Comparison of ENCODE assay signal across 8 cellular contexts in the genomic region with DNA sequence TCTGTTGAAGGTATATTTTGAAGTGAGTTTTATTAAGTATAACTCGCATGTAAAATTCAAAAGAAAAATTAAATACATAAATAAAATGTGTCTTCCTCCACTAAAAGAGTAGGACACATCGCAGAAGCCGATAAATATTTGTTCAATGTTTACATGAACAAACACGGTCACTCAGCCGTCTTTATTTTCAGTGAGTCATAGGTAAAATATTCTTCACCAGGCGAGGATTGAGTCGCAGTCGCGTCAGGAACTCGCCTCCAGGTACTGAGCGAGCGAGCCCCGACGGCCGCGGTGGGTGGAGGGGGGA. TPM values are rescaled to one million over a fixed set of nuclear protein-coding genes. Genes with fewer than 3 reads are reported as not detected.
DNase-seq lines count a peak whose midpoint lies in the region; ATAC-seq and TF ChIP-seq lines count a peak whose summit lies in the region.

No MANE protein-coding gene starts in this region.

- H3K14ac ChIP-seq in mesenchymal stem cell (ENCODE audit: low read length in 2 of 2) (no peak overlapping the region), trophoblast cell (ENCODE audit: low read length) (no peak overlapping the region)

- H2BK15ac ChIP-seq in mesenchymal stem cell (ENCODE audit: low read depth, poor library complexity, severe bottlenecking) = no peak overlapping the region

- no peak overlapping the region for H3K4me2 ChIP-seq in mesenchymal stem cell (ENCODE audit: low read length, poor library complexity, severe bottlenecking)
- H3K4me2 ChIP-seq in trophoblast cell (ENCODE audit: low read length) = no peak overlapping the region

- H3K23ac ChIP-seq in mesenchymal stem cell (ENCODE audit: low read length in 2 of 2) = no peak overlapping the region
- no peak overlapping the region for H3K23ac ChIP-seq in trophoblast cell (ENCODE audit: low read length)

- H3K36me3 ChIP-seq in heart left ventricle (no peaks in the 10 kb centered on the region), brain microvascular endothelial cell (replicated peaks) (no peaks in the 10 kb centered on the region), mesenchymal stem cell (ENCODE audit: control insufficient read depth in 1 of 2, insufficient read depth in 2 of 2, low read depth in 1 of 2, low read length in 2 of 2) (no peaks in the 10 kb centered on the region), urinary bladder (ENCODE audit: insufficient read depth) (no peaks in the 10 kb centered on the region), trophoblast cell (ENCODE audit: control insufficient read depth in 1 of 2, insufficient read depth in 2 of 2, low read length in 2 of 2) (no peaks in the 10 kb centered on the region)

- TF ChIP-seq POLR2A in heart left ventricle (IDR thresholded peaks at IDR 0.05) = no peak

- no peak overlapping the region for H2BK120ac ChIP-seq in mesenchymal stem cell (ENCODE audit: low read depth, low read length)
- H2BK120ac ChIP-seq in trophoblast cell (ENCODE audit: insufficient read depth, low read length, poor library complexity) = no peak overlapping the region

- in situ Hi-C loops in brain microvascular endothelial cell (cut with HindIII; ENCODE audit: low pct_ligation_motif_present, low sequenced_read_pairs) = no loop called here

- peaks cover 0 to 15% (median 4%) of the 10 kb centered on the region in 12 donors for H3K4me1 ChIP-seq in heart left ventricle
- H3K4me1 ChIP-seq in mesenchymal stem cell (ENCODE audit: control insufficient read depth, insufficient read depth, low read depth, low read length) = no peaks in the 10 kb centered on the region
- no peaks in the 10 kb centered on the region for H3K4me1 ChIP-seq in urinary bladder (ENCODE audit: insufficient read depth)
- no peaks in the 10 kb centered on the region for H3K4me1 ChIP-seq in trophoblast cell (ENCODE audit: control insufficient read depth in 1 of 2, insufficient read depth in 2 of 2, low read length in 2 of 2)

- no peak for ATAC-seq in heart left ventricle
- ATAC-seq in left ventricle myocardium superior = no peak
- no peak for ATAC-seq in HG03469 (IDR thresholded peaks at IDR 0.05; ENCODE audit: unreplicated experiment)

- no peak overlapping the region for H2BK12ac ChIP-seq in mesenchymal stem cell (ENCODE audit: low read length in 2 of 2)
- no peak overlapping the region for H2BK12ac ChIP-seq in trophoblast cell (ENCODE audit: low read length)

- 0 to 57% (median 20%) methylated on average over 15 to 16 of the region's 16 CpGs for WGBS in heart left ventricle, 4 donors
- WGBS in mesenchymal stem cell = 2% methylated on average over 8 of the region's 16 CpGs
- WGBS in urinary bladder = 1% methylated on average over 16 of the region's 16 CpGs
- WGBS in trophoblast cell (ENCODE audit: extremely low coverage, insufficient coverage, insufficient read length) = no CpG with 5 or more reads among the region's 16 CpGs

- H3K79me1 ChIP-seq in mesenchymal stem cell (replicated peaks; ENCODE audit: low read length, poor library complexity, severe bottlenecking) (no peaks in the 10 kb centered on the region), trophoblast cell (ENCODE audit: low read length) (peaks cover 5% of the 10 kb centered on the region)

- H3K27ac ChIP-seq in heart left ventricle = peak overlapping the region; percentile 91 to 99 (median 98)
- peak overlapping the region; percentile 95 for H3K27ac ChIP-seq in brain microvascular endothelial cell
- peak overlapping the region; percentile 64 for H3K27ac ChIP-seq in mesenchymal stem cell (ENCODE audit: low read length, poor library complexity, severe bottlenecking)
- H3K27ac ChIP-seq in urinary bladder (ENCODE audit: low read depth) = peak overlapping the region; percentile 23
- no peak overlapping the region for H3K27ac ChIP-seq in trophoblast cell (ENCODE audit: low read depth, low read length)

- H2AFZ ChIP-seq in mesenchymal stem cell (ENCODE audit: low read depth, low read length) = no peak overlapping the region
- H2AFZ ChIP-seq in trophoblast cell (ENCODE audit: insufficient read depth, low read length, poor library complexity) = no peak overlapping the region

- H3K27me3 ChIP-seq in heart left ventricle (no peaks in the 10 kb centered on the region), brain microvascular endothelial cell (replicated peaks) (no peaks in the 10 kb centered on the region), mesenchymal stem cell (ENCODE audit: control insufficient read depth in 1 of 2, insufficient read depth in 1 of 2, low read length in 2 of 2) (no peaks in the 10 kb centered on the region), trophoblast cell (ENCODE audit: insufficient read depth, low read length) (no peaks in the 10 kb centered on the region)

- H3K4ac ChIP-seq in mesenchymal stem cell (ENCODE audit: low read depth in 1 of 2, low read length in 2 of 2) (no peak overlapping the region), trophoblast cell (ENCODE audit: low read depth, low read length) (no peak overlapping the region)

- H3K9me3 ChIP-seq in heart left ventricle = no peaks in the 10 kb centered on the region
- H3K9me3 ChIP-seq in mesenchymal stem cell (ENCODE audit: control insufficient read depth, low read length) = no peaks in the 10 kb centered on the region
- H3K9me3 ChIP-seq in trophoblast cell (ENCODE audit: insufficient read depth, low read depth, low read length) = no peaks in the 10 kb centered on the region

- DNase-seq in heart left ventricle = no peak
- DNase-seq in left ventricle myocardium superior = no peak
- no peak for DNase-seq in brain microvascular endothelial cell
- DNase-seq in mesenchymal stem cell = no peak
- DNase-seq in trophoblast cell = no peak
- DNase-seq in cerebellar cortex (ENCODE audit: low spot score) = no peak

- no peak overlapping the region for H4K91ac ChIP-seq in mesenchymal stem cell (ENCODE audit: low read length)
- H4K91ac ChIP-seq in trophoblast cell (ENCODE audit: low read depth, low read length) = no peak overlapping the region

- H3K4me3 ChIP-seq in heart left ventricle = peak overlapping the region in 11 of 12 donors; percentile 8 to 85 (median 65)
- H3K4me3 ChIP-seq in brain microvascular endothelial cell (ENCODE audit: low read depth, low read length) = peak overlapping the region; percentile 69
- peak overlapping the region; percentile 72 to 80 for H3K4me3 ChIP-seq in mesenchymal stem cell (ENCODE audit: insufficient read depth in 1 of 2, low read depth in 1 of 2, low read length in 2 of 2)
- peak overlapping the region; percentile 35 for H3K4me3 ChIP-seq in urinary bladder (ENCODE audit: low read depth, low read length)
- no peak overlapping the region for H3K4me3 ChIP-seq in trophoblast cell (ENCODE audit: low read depth, low read length)

- H2AK5ac ChIP-seq in mesenchymal stem cell (ENCODE audit: low read length, severe bottlenecking) (no peak overlapping the region), trophoblast cell (ENCODE audit: low read length) (no peak overlapping the region)

- H2BK5ac ChIP-seq in mesenchymal stem cell (ENCODE audit: low read depth, low read length, poor library complexity, severe bottlenecking) (no peak overlapping the region), trophoblast cell (ENCODE audit: low read depth, low read length, poor library complexity) (no peak overlapping the region)

- H3K18ac ChIP-seq in mesenchymal stem cell (ENCODE audit: low read depth in 1 of 2, low read length in 2 of 2) (no peak overlapping the region), trophoblast cell (ENCODE audit: low read length) (no peak overlapping the region)

- intact Hi-C loops in heart left ventricle (cut with DNase I) (no loop called here), left ventricle myocardium superior (cut with micrococcal nuclease) (no loop called here)

- H3K79me2 ChIP-seq in trophoblast cell (ENCODE audit: control insufficient read depth, insufficient read depth, low read length, poor library complexity) = peaks cover 5% of the 10 kb centered on the region

- H3K9ac ChIP-seq in mesenchymal stem cell (ENCODE audit: low read length) (peak overlapping the region; percentile 94), trophoblast cell (ENCODE audit: low read length) (no peak overlapping the region)

- H4K8ac ChIP-seq in mesenchymal stem cell (ENCODE audit: low read length) = no peak overlapping the region
- no peak overlapping the region for H4K8ac ChIP-seq in trophoblast cell (ENCODE audit: low read depth, low read length)

- TF ChIP-seq CTCF in heart left ventricle (IDR thresholded peaks at IDR 0.05) (no peak), brain microvascular endothelial cell (IDR thresholded peaks at IDR 0.05; ENCODE audit: low read depth, low read length, missing control alignments) (no peak)

- no peak overlapping the region for H4K12ac ChIP-seq in trophoblast cell (ENCODE audit: low read depth, low read length)

RNA-seq across cellular contexts. Expression of gene FUNDC2, which starts 0.3 kb away (rescaled TPM):
- total RNA-seq in heart left ventricle = 100 to 1,000 TPM; 147 to 390 (median 259) TPM
- 100 to 1,000 TPM; 445 TPM for polyA plus RNA-seq in heart left ventricle
- total RNA-seq in left ventricle myocardium superior = 389 TPM
- polyA plus RNA-seq in mesenchymal stem cell (2013, experiment 1 of 2) = 39.3 TPM
- 39.5 TPM for polyA plus RNA-seq in mesenchymal stem cell (2013, experiment 2 of 2)
- 56.6 TPM for total RNA-seq in urinary bladder
- polyA plus RNA-seq in urinary bladder = 162 TPM
- polyA plus RNA-seq in trophoblast cell (2013) = 37.6 and 39.1 TPM in 2 replicates

RNA-seq across cellular contexts. Expression of gene F8, which starts 3.9 kb away (rescaled TPM):
- total RNA-seq in heart left ventricle (10 to 100 TPM; 26.9 to 75.1 (median 44.3) TPM), left ventricle myocardium superior (49.4 TPM), urinary bladder (10.1 TPM)
- polyA plus RNA-seq in heart left ventricle (10 to 100 TPM; 32.6 to 60.2 TPM), urinary bladder (14.7 TPM)
- polyA plus RNA-seq in mesenchymal stem cell (2013, experiment 1 of 2) = 0.62 TPM
- 0.73 TPM for polyA plus RNA-seq in mesenchymal stem cell (2013, experiment 2 of 2)
- 0.60 and 0.92 TPM in 2 replicates for polyA plus RNA-seq in trophoblast cell (2013)

RNA-seq across cellular contexts. Expression of gene CMC4, which starts 44.6 kb away (rescaled TPM):
- total RNA-seq in heart left ventricle (10 to 100 TPM; 14.4 to 74.3 (median 21.0) TPM), left ventricle myocardium superior (28.8 TPM), urinary bladder (11.8 TPM)
- polyA plus RNA-seq in heart left ventricle (10 to 100 TPM; 26.1 to 53.0 TPM), urinary bladder (20.1 TPM)
- polyA plus RNA-seq in mesenchymal stem cell (2013, experiment 1 of 2) = 11.4 TPM
- 10.1 TPM for polyA plus RNA-seq in mesenchymal stem cell (2013, experiment 2 of 2)
- 11.3 and 12.8 TPM in 2 replicates for polyA plus RNA-seq in trophoblast cell (2013)

RNA-seq across cellular contexts. Expression of gene MTCP1, which starts 44.6 kb away (rescaled TPM):
- total RNA-seq in heart left ventricle (10 to 100 TPM in 7 of 9 donors, under 1 TPM in 2; 0.24 to 60.0 (median 44.8) TPM), left ventricle myocardium superior (51.6 TPM), urinary bladder (11.7 TPM)
- polyA plus RNA-seq in heart left ventricle (100 to 1,000 TPM in 1 of 2 donors, 10 to 100 TPM in 1; 13.8 to 185 TPM), urinary bladder (7.3 TPM)
- 25.4 TPM for polyA plus RNA-seq in mesenchymal stem cell (2013, experiment 1 of 2)
- polyA plus RNA-seq in mesenchymal stem cell (2013, experiment 2 of 2) = 30.2 TPM
- polyA plus RNA-seq in trophoblast cell (2013) = 21.9 and 23.6 TPM in 2 replicates

RNA-seq across cellular contexts. Expression of gene BRCC3, which starts 44.9 kb away (rescaled TPM):
- total RNA-seq in heart left ventricle (10 to 100 TPM in 8 of 9 donors, 1 to 10 TPM in 1; 7.9 to 18.7 (median 16.6) TPM), left ventricle myocardium superior (13.9 TPM), urinary bladder (16.3 TPM)
- polyA plus RNA-seq in heart left ventricle (10 to 100 TPM in 1 of 2 donors, 1 to 10 TPM in 1; 3.6 to 15.0 TPM), urinary bladder (12.1 TPM)
- polyA plus RNA-seq in mesenchymal stem cell (2013, experiment 1 of 2) = 15.3 TPM
- polyA plus RNA-seq in mesenchymal stem cell (2013, experiment 2 of 2) = 15.0 TPM
- 15.5 and 15.6 TPM in 2 replicates for polyA plus RNA-seq in trophoblast cell (2013)
